Comparison of ENCODE assay signal across 22 cellular contexts in the genomic region with DNA sequence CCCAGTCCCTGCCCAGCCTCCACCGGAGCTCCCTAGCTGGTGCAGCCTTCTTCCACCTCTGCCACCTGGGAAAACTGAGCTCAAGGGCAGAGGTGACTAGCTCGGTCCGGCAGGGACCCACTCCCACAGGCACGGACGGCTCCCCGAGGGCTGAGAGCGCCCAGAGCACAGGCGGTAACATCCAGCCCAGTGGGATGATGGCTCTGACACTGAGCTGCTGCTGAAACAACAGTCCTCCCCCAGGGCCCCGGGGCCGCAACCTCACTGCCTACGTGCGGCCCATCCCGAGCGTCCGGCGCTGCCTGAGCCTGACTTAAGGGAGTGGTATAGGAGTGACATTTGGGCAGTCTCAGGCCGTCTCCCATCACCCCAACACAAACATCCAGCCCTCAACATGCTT. TPM values are rescaled to one million over a fixed set of nuclear protein-coding genes. Genes with fewer than 3 reads are reported as not detected.
"Had no signal": no experiment of that assay in that cellular context is flagged by ENCODE, and none has a peak within 500 bp of the region (broad histone marks: within the 10 kb centered on the region; RNA-seq: fewer than 3 reads in every experiment).

No MANE protein-coding gene starts in this region.

- H2AFZ ChIP-seq: PC-9 had no signal

- H3K4me2 ChIP-seq: PC-9 had no signal

- H3K27ac ChIP-seq: brain microvascular endothelial cell, cardiac muscle cell, PC-9, SK-N-MC, VCaP had no signal

- H3K36me3 ChIP-seq: brain microvascular endothelial cell, cardiac muscle cell had no signal

- FAIRE-seq: astrocyte had no signal

- ATAC-seq: activated T-cell treated with anti-CD3 and anti-CD28 coated beads, Interleukin-2, amount 50 U/mL, for 4 hours had no signal

- H3K4me3 ChIP-seq: cardiac muscle cell, PC-9, SK-N-MC had no signal

- DNase-seq: activated CD4-positive, alpha-beta memory T cell treated with anti-CD3 and anti-CD28 coated beads for 36 hours; activated CD4-positive, alpha-beta T cell treated with anti-CD3 and anti-CD28 coated beads, Interleukin-2, amount 10 ng/mL, durations not matched to agents 7 days and 5 days; activated CD4-positive, CD25-positive, alpha-beta regulatory T cell; activated CD8-positive, alpha-beta memory T cell treated with anti-CD3 and anti-CD28 coated beads for 24 hours; activated effector memory CD4-positive, alpha-beta T cell treated with anti-CD3 and anti-CD28 coated beads, Interleukin-2, amount 50 U/mL, for 16 hours; activated naive CD4-positive, alpha-beta T cell treated with Interleukin-2 at 50 U/mL for 16 hours; activated T-cell treated with anti-CD3 and anti-CD28 coated beads, Interleukin-2, amount 50 U/mL, for 4 hours; brain microvascular endothelial cell; KG1; MM.1S; NCI-H1436 treated with DMSO at 0.1 percent for 48 hours; NCI-H187; NCI-H524 treated with DMSO at 0.1 percent for 48 hours; NCI-H748 treated with DMSO at 0.1 percent for 48 hours; PC-9; T-helper 1 cell had no signal

RNA-seq across cellular contexts. Expression of a gene that starts 3.7 kb away (rescaled TPM):
- total RNA-seq: activated CD4-positive, alpha-beta memory T cell treated with anti-CD3 and anti-CD28 coated beads for 36 hours; activated CD4-positive, alpha-beta T cell treated with anti-CD3 and anti-CD28 coated beads, Interleukin-2, amount 10 ng/mL, durations not matched to agents 7 days and 5 days; activated T-cell treated with anti-CD3 and anti-CD28 coated beads, Interleukin-2, amount 50 U/mL, for 4 hours; astrocyte; PC-9; T-helper 2 cell treated with Interferon-gamma antibody and Interleukin-4, amounts not matched to agents 100 ng/mL and 5 ng/mL, for 36 hours had no signal
- polyA plus RNA-seq: cardiac muscle cell had no signal

RNA-seq across cellular contexts. Expression of a gene that starts 30.7 kb away (rescaled TPM):
- total RNA-seq: activated CD4-positive, alpha-beta memory T cell treated with anti-CD3 and anti-CD28 coated beads for 36 hours; activated CD4-positive, alpha-beta T cell treated with anti-CD3 and anti-CD28 coated beads, Interleukin-2, amount 10 ng/mL, durations not matched to agents 7 days and 5 days; activated T-cell treated with anti-CD3 and anti-CD28 coated beads, Interleukin-2, amount 50 U/mL, for 4 hours; astrocyte; cardiac muscle cell; PC-9; RPMI7951; T-helper 2 cell treated with Interferon-gamma antibody and Interleukin-4, amounts not matched to agents 100 ng/mL and 5 ng/mL, for 36 hours had no signal
